Comparison of ENCODE assay signal across 12 cellular contexts in genomic region chr5:108753877-108754276, GRCh38. TPM values are rescaled to one million over a fixed set of nuclear protein-coding genes. Genes with fewer than 3 reads are reported as not detected.
DNase-seq lines count a peak whose midpoint lies in the region; ATAC-seq and TF ChIP-seq lines count a peak whose summit lies in the region.
"Had no signal": no experiment of that assay in that cellular context is flagged by ENCODE, and none has a peak within 500 bp of the region (broad histone marks: within the 10 kb centered on the region; RNA-seq: fewer than 3 reads in every experiment).

No MANE protein-coding gene starts in this region.

- no peak overlapping the region for H3K23ac ChIP-seq in IMR-90 (ENCODE audit: low read depth, low read length)

- peak overlapping the region in 1 of 2 experiments; percentile 1; a peak in 1 of 4 replicates for H4K8ac ChIP-seq in IMR-90 (ENCODE audit: low read depth in 2 of 2, low read length in 2 of 2)

- POLR2A ChIA-PET in IMR-90 (lab: Charles Lee; ENCODE audit: unreplicated experiment) = no interaction called here

- H3K4me3 Mint-ChIP-seq in mesothelial cell of epicardium = no peak overlapping the region
- H3K4me3 Mint-ChIP-seq: CD14-positive monocyte had no signal

- no peak overlapping the region for H2BK15ac ChIP-seq in IMR-90 (ENCODE audit: low read depth, low read length)

- CTCF ChIA-PET in IMR-90 (lab: Yijun Ruan, JAX) = no interaction called here

- H3K9me3 ChIP-seq in IMR-90 (ENCODE audit: control insufficient read depth, insufficient read depth, low read length) (no peaks in the 10 kb centered on the region), spleen (no peaks in the 10 kb centered on the region)

- H2BK120ac ChIP-seq in IMR-90 (ENCODE audit: low read depth, low read length) = peak overlapping the region; percentile 2; the same call in 1 of the 2 replicates

- H2AK9ac ChIP-seq in IMR-90 (replicated peaks; ENCODE audit: low read depth, low read length, poor library complexity) = no peak overlapping the region

- intact Hi-C loops in IMR-90 (cut with micrococcal nuclease) (loop anchor here (2.0 kb wide), 1 partner anchor 15 kb away; no protein-coding TSS in a partner anchor), spleen (cut with DNase I; ENCODE audit: low total_unique reads) (no loop called here)

- no peak overlapping the region for H3K4me3 ChIP-seq in IMR-90 (ENCODE audit: insufficient read depth, low read depth, low read length)
- H3K4me3 ChIP-seq in brain microvascular endothelial cell (ENCODE audit: low read depth, low read length) = no peak overlapping the region
- H3K4me3 ChIP-seq in spleen = no peak overlapping the region

- peaks cover under 1% of the 10 kb centered on the region for H3K9me3 Mint-ChIP-seq in mesothelial cell of epicardium
- H3K9me3 Mint-ChIP-seq: CD14-positive monocyte had no signal

- DNase-seq in ELR (ENCODE audit: low read depth) (peak; percentile 90), IMR-90 (peak; percentile 72), brain microvascular endothelial cell (peak; percentile 40), mesothelial cell of epicardium (ENCODE audit: low spot score in 2 of 2, unreplicated experiment in 2 of 2) (no peak), NCI-H345 (lab: John Stamatoyannopoulos, UW) (no peak), spleen (no peak), globus pallidus (ENCODE audit: low spot score) (no peak)
- DNase-seq: left colon, MM.1S, NCI-H2107 had no signal

- H3K4me1 ChIP-seq in IMR-90 (ENCODE audit: control insufficient read depth, insufficient read depth, low read length) = peaks cover 2% of the 10 kb centered on the region; the same call in 1 of the 2 replicates
- peaks cover 0 to 28% (median 15%) of the 10 kb centered on the region in 6 donors for H3K4me1 ChIP-seq in spleen

- no peaks in the 10 kb centered on the region for H4K20me1 ChIP-seq in IMR-90 (ENCODE audit: insufficient read depth, low read length)

- H3K27ac Mint-ChIP-seq in mesothelial cell of epicardium = peak overlapping the region; percentile 18
- H3K27ac Mint-ChIP-seq: CD14-positive monocyte had no signal

- H3K9me1 ChIP-seq in IMR-90 (ENCODE audit: insufficient read depth, low read length) = 0 out of 2 replicates have a peak, but pooled peaks cover 2% of the 10 kb centered on the region

- no peak overlapping the region for H3K56ac ChIP-seq in IMR-90 (ENCODE audit: extremely low read depth, insufficient read depth, low read length)

- TF ChIP-seq CTCF in IMR-90 (conservative IDR thresholded peaks at IDR 0.05; ENCODE audit: low read depth, low read length) = no peak
- TF ChIP-seq CTCF in brain microvascular endothelial cell (IDR thresholded peaks at IDR 0.05; ENCODE audit: low read depth, low read length, missing control alignments) = no peak
- TF ChIP-seq CTCF in mesothelial cell of epicardium (IDR thresholded peaks at IDR 0.05; ENCODE audit: unreplicated experiment) = no peak
- TF ChIP-seq CTCF in spleen (IDR thresholded peaks at IDR 0.05 in 8 of 11, conservative IDR thresholded peaks at IDR 0.05 in 3 of 11) = no peak

- 67% methylated on average over 3 of the region's 6 CpGs; no CpG with 5 or more reads in 1 of the 2 experiments for WGBS in IMR-90 (ENCODE audit: extremely low coverage in 2 of 2, insufficient read length in 1 of 2), 2 experiments
- 88 to 95% (median 93%) methylated on average over 6 of the region's 6 CpGs for WGBS in spleen, 5 donors

- peaks cover 16 to 41% of the 10 kb centered on the region in 2 experiments for H3K79me1 ChIP-seq in IMR-90 (ENCODE audit: low read depth in 1 of 2, low read length in 2 of 2)

- peak overlapping the region; percentile 33; the same call in 1 of the 2 replicates for H2BK20ac ChIP-seq in IMR-90 (ENCODE audit: low read depth, low read length)

- no peak overlapping the region for H4K91ac ChIP-seq in IMR-90 (ENCODE audit: insufficient read depth, low read depth, low read length)

- peak overlapping the region; percentile 62; the same call in 1 of the 2 replicates for H4K5ac ChIP-seq in IMR-90 (ENCODE audit: low read depth, low read length)

- TF ChIP-seq POLR2A in IMR-90 (IDR thresholded peaks at IDR 0.05; ENCODE audit: low read depth, low read length) (no peak), spleen (IDR thresholded peaks at IDR 0.05) (no peak)

- peak overlapping the region; percentile 41; the same call in 1 of the 2 replicates for H3K4me2 ChIP-seq in IMR-90 (ENCODE audit: low read depth, low read length)

- TF ChIP-seq RAD21 in IMR-90 (IDR thresholded peaks at IDR 0.05; ENCODE audit: low read length) = no peak

- H3K14ac ChIP-seq in IMR-90 (replicated peaks; ENCODE audit: low read depth, low read length) = 0 out of 2 replicates have a peak overlapping the region, but pooled peaks have one; percentile 4

- in situ Hi-C loops in IMR-90 (cut with MboI; ENCODE audit: low sequenced_read_pairs) (no loop called here), brain microvascular endothelial cell (cut with HindIII; ENCODE audit: low pct_ligation_motif_present, low sequenced_read_pairs) (no loop called here)

- no peak overlapping the region for H3K18ac ChIP-seq in IMR-90 (ENCODE audit: low read depth, low read length)

- H3K36me3 Mint-ChIP-seq in mesothelial cell of epicardium = no peaks in the 10 kb centered on the region

- H3K4ac ChIP-seq in IMR-90 (ENCODE audit: low read depth, low read length) = peak overlapping the region; percentile 50

- H3K27ac ChIP-seq in IMR-90 (ENCODE audit: insufficient read depth, low read length) (no peak overlapping the region), brain microvascular endothelial cell (peak overlapping the region; percentile 26), spleen (no peak overlapping the region)

- H2AFZ ChIP-seq in IMR-90 (replicated peaks; ENCODE audit: low read length, poor library complexity) = no peak overlapping the region

- dilution Hi-C loops in IMR-90 (cut with HindIII; ENCODE audit: low sequenced_read_pairs, unreplicated experiment) = no loop called here

- ATAC-seq in IMR-90 (ENCODE audit: low read depth) (peak; percentile 9; the same call in 1 of the 2 replicates), GM18868 (IDR thresholded peaks at IDR 0.05; ENCODE audit: unreplicated experiment) (no peak)
- ATAC-seq: left colon had no signal

- peaks cover 42% of the 10 kb centered on the region for H3K4me1 Mint-ChIP-seq in mesothelial cell of epicardium

- H3K36me3 ChIP-seq in IMR-90 (ENCODE audit: control insufficient read depth, insufficient read depth, low read length) = no peaks in the 10 kb centered on the region
- no peaks in the 10 kb centered on the region for H3K36me3 ChIP-seq in brain microvascular endothelial cell (replicated peaks)
- no peaks in the 10 kb centered on the region for H3K36me3 ChIP-seq in spleen

- peak overlapping the region; percentile 31 for H2BK5ac ChIP-seq in IMR-90 (ENCODE audit: low read depth, low read length, poor library complexity, severe bottlenecking)

- no peaks in the 10 kb centered on the region for H3K27me3 Mint-ChIP-seq in mesothelial cell of epicardium (ENCODE audit: low read depth)

- H3K27me3 ChIP-seq in IMR-90 (ENCODE audit: control insufficient read depth, insufficient read depth, low read length) (no peaks in the 10 kb centered on the region), brain microvascular endothelial cell (replicated peaks) (no peaks in the 10 kb centered on the region), spleen (replicated peaks in 1 of 7) (no peaks in the 10 kb centered on the region)

- BruUV-seq in IMR-90 (replicated peaks; lab: Mats Ljungman, UMichigan) = no TSS peak

- H2AK5ac ChIP-seq in IMR-90 (ENCODE audit: low read depth, low read length) = peak overlapping the region; percentile 67; the same call in 1 of the 2 replicates

- H3K9ac ChIP-seq in IMR-90 (ENCODE audit: low read depth, low read length) = no peak overlapping the region

TF ChIP-seq in IMR-90, 13 proteins besides CTCF, POLR2A, EP300 and RAD21:
- TF ChIP-seq MXI1 (IDR thresholded peaks at IDR 0.05; ENCODE audit: borderline replicate concordance, low read depth, low read length) = no peak
- 0 out of 2 replicates have a peak, but pooled peaks have one; percentile 8 for TF ChIP-seq FOS (IDR thresholded peaks at IDR 0.05; ENCODE audit: low read depth, low read length)

RNA-seq across cellular contexts. Expression of gene FER, which starts 6.2 kb away (rescaled TPM):
- total RNA-seq in IMR-90 (2012; rRNA removed) (32.4 and 39.2 TPM in 2 replicates), mesothelial cell of epicardium (38.8 to 44.3 TPM (median 40.7 TPM) in 3 replicates), spleen (10 to 100 TPM; 16.7 to 38.8 (median 28.2) TPM)
- polyA plus RNA-seq in IMR-90 (2012; rRNA removed) (2.6 and 3.5 TPM in 2 replicates), spleen (1 to 10 TPM in 2 of 3 donors, under 1 TPM in 1; 0.96 to 1.5 (median 1.2) TPM)
- polyA plus RNA-seq in IMR-90 (2012; cell fraction: cytosol; rRNA removed) = 0.36 and 1.5 TPM in 2 replicates
- polyA plus RNA-seq in IMR-90 (2012; cell fraction: nucleus; rRNA removed; ENCODE audit: low replicate concordance) = 0.65 and 7.8 TPM in 2 replicates

Comparison
In these comparisons a context has a peak if more than half of its experiments do, and no peak if none do; other contexts are left out.
1. DNase-seq: peak in ELR (single experiment), IMR-90 (single experiment) and brain microvascular endothelial cell (single experiment); none in mesothelial cell of epicardium (0 of 2), NCI-H345 (single experiment), spleen (single experiment) and globus pallidus (single experiment).